ENCODE assay signal across 21 cellular contexts in genomic region chr9:86754581-86754980, GRCh38.
A peak's percentile ranks its signal among the peaks of the same experiment; 100 is the strongest.
DNase-seq lines count a peak whose midpoint lies in the region; ATAC-seq, FAIRE-seq and TF ChIP-seq lines count a peak whose summit lies in the region.
"Had no signal": no experiment of that assay in that cellular context is flagged by ENCODE, and none has a peak within 500 bp of the region (broad histone marks: within the 10 kb centered on the region; RNA-seq: fewer than 3 reads in every experiment).

No MANE protein-coding gene starts in this region.

- H3K9me2 ChIP-seq in SK-N-SH = no peaks in the 10 kb centered on the region

- H3K27me3 Mint-ChIP-seq in naive thymus-derived CD4-positive, alpha-beta T cell = peaks cover 0 to 36% (median 20%) of the 10 kb centered on the region in 5 donors

- H3K36me3 ChIP-seq in SK-N-SH (replicated peaks in 1 of 2; ENCODE audit: control insufficient read depth in 1 of 2, insufficient read depth in 2 of 2, low read length in 1 of 2) (no peaks in the 10 kb centered on the region), keratinocyte (ENCODE audit: control insufficient read depth in 2 of 2, extremely low read depth in 1 of 2, insufficient read depth in 2 of 2, low read length in 2 of 2) (no peaks in the 10 kb centered on the region)
- H3K36me3 ChIP-seq in naive thymus-derived CD4-positive, alpha-beta T cell (ENCODE audit: control insufficient read depth in 2 of 3, insufficient read depth in 3 of 3, low read length in 3 of 3) = no peaks in the 10 kb centered on the region

- no peaks in the 10 kb centered on the region for H3K4me1 Mint-ChIP-seq in naive thymus-derived CD4-positive, alpha-beta T cell
- H3K4me1 Mint-ChIP-seq: CD14-positive monocyte had no signal

- H3K27ac ChIP-seq in SK-N-SH (ENCODE audit: low read depth in 2 of 2, low read length in 1 of 2) (no peak overlapping the region), epithelial cell of prostate (no peak overlapping the region), keratinocyte (ENCODE audit: control insufficient read depth, insufficient read depth, low read length) (no peak overlapping the region)
- no peak overlapping the region for H3K27ac ChIP-seq in naive thymus-derived CD4-positive, alpha-beta T cell (ENCODE audit: low read depth, low read length)
- H3K27ac ChIP-seq: 22Rv1, HL-60 had no signal

- TF ChIP-seq RAD21 in SK-N-SH (IDR thresholded peaks at IDR 0.05; ENCODE audit: low read length) = no peak

- CTCF ChIA-PET in SK-N-SH (lab: Yijun Ruan, JAX) = interaction anchor here (1.4 kb wide), 1 partner anchor 10 kb away, joined by 4 read pairs; no protein-coding TSS in a partner anchor
- CTCF ChIA-PET in naive thymus-derived CD4-positive, alpha-beta T cell (lab: Charles Lee) = no interaction called here

- H3K9me3 Mint-ChIP-seq in naive thymus-derived CD4-positive, alpha-beta T cell = peaks cover 0 to 2% (median 0%) of the 10 kb centered on the region in 11 donors
- H3K9me3 Mint-ChIP-seq: CD8-positive, alpha-beta T cell; HFFc6 had no signal

- FAIRE-seq in keratinocyte (lab: Jason Lieb, UNC) (peak; percentile 93), GM12891 (lab: Jason Lieb, UNC) (no peak)
- FAIRE-seq: D721Med, G401.6, GM12892, H1 had no signal

- H4K20me1 ChIP-seq in SK-N-SH (ENCODE audit: insufficient read depth) (no peaks in the 10 kb centered on the region), keratinocyte (ENCODE audit: control insufficient read depth, extremely low read depth, insufficient read depth, low read length) (no peaks in the 10 kb centered on the region)

- POLR2A ChIA-PET in SK-N-SH (lab: Yijun Ruan, JAX) = no interaction called here
- POLR2A ChIA-PET in naive thymus-derived CD4-positive, alpha-beta T cell (lab: Charles Lee) = no interaction called here

- no peak overlapping the region for H2AFZ ChIP-seq in SK-N-SH (ENCODE audit: low read depth)
- H2AFZ ChIP-seq in keratinocyte (ENCODE audit: control insufficient read depth, low read length) = no peak overlapping the region

- TF ChIP-seq EP300 in SK-N-SH (IDR thresholded peaks at IDR 0.05; ENCODE audit: borderline replicate concordance in 1 of 2, low read depth in 1 of 2, low read length in 1 of 2) = no peak

- no peaks in the 10 kb centered on the region for H3K9me1 ChIP-seq in keratinocyte (ENCODE audit: control insufficient read depth, extremely low read depth, insufficient read depth, low read length)

- peaks cover under 1% of the 10 kb centered on the region for H3F3A ChIP-seq in SK-N-SH (replicated peaks; ENCODE audit: insufficient read depth)

- no peak for TF ChIP-seq POLR2A in GM12891 (IDR thresholded peaks at IDR 0.05; ENCODE audit: low read depth, low read length)

- no peaks in the 10 kb centered on the region for H3K36me3 Mint-ChIP-seq in naive thymus-derived CD4-positive, alpha-beta T cell
- H3K36me3 Mint-ChIP-seq: CD14-positive monocyte; CD8-positive, alpha-beta T cell had no signal

- ATAC-seq in SK-N-SH treated with all-trans-retinoic acid at 6 μM for 48 hours = peak; percentile 22; the same call in 1 of the 3 replicates
- ATAC-seq in naive thymus-derived CD4-positive, alpha-beta T cell = no peak
- ATAC-seq: CD8-positive, alpha-beta T cell had no signal

- no peak overlapping the region for H3K27ac Mint-ChIP-seq in naive thymus-derived CD4-positive, alpha-beta T cell
- H3K27ac Mint-ChIP-seq: CD14-positive monocyte; CD8-positive, alpha-beta T cell; HFFc6 had no signal

- intact Hi-C loops in naive thymus-derived CD4-positive, alpha-beta T cell (cut with micrococcal nuclease) = no loop called here

- H3K4me2 ChIP-seq in SK-N-SH (no peak overlapping the region), keratinocyte (ENCODE audit: control insufficient read depth, extremely low read depth, insufficient read depth, low read depth, low read length) (no peak overlapping the region)

- peaks cover 3 to 5% of the 10 kb centered on the region in 2 experiments; a peak in 3 of 4 replicates for H3K4me1 ChIP-seq in SK-N-SH (ENCODE audit: control insufficient read depth in 1 of 2, insufficient read depth in 2 of 2, low read depth in 1 of 2, low read length in 1 of 2)
- peaks cover 18% of the 10 kb centered on the region for H3K4me1 ChIP-seq in keratinocyte (ENCODE audit: control insufficient read depth, extremely low read depth, insufficient read depth, low read length)
- no peaks in the 10 kb centered on the region for H3K4me1 ChIP-seq in naive thymus-derived CD4-positive, alpha-beta T cell (ENCODE audit: control insufficient read depth in 2 of 2, insufficient read depth in 2 of 2, low read length in 2 of 2)

- H3K27me3 ChIP-seq in SK-N-SH (ENCODE audit: insufficient read depth) = no peaks in the 10 kb centered on the region
- H3K27me3 ChIP-seq in keratinocyte (ENCODE audit: control insufficient read depth, extremely low read depth, insufficient read depth, low read length) = no peaks in the 10 kb centered on the region
- H3K27me3 ChIP-seq in naive thymus-derived CD4-positive, alpha-beta T cell (ENCODE audit: control insufficient read depth in 2 of 2, insufficient read depth in 2 of 2, low read length in 2 of 2) = no peaks in the 10 kb centered on the region

- H3K4me3 ChIP-seq in SK-N-SH (ENCODE audit: low read depth in 2 of 2, low read length in 1 of 2) (no peak overlapping the region), keratinocyte (ENCODE audit: control insufficient read depth in 2 of 3, extremely low read depth in 1 of 3, insufficient read depth in 2 of 3, low read depth in 1 of 3, low read length in 3 of 3) (no peak overlapping the region)
- H3K4me3 ChIP-seq in naive thymus-derived CD4-positive, alpha-beta T cell (ENCODE audit: low read length) = no peak overlapping the region

- H3K79me2 ChIP-seq in SK-N-SH (ENCODE audit: insufficient read depth) = no peaks in the 10 kb centered on the region
- H3K79me2 ChIP-seq in keratinocyte (ENCODE audit: control insufficient read depth, insufficient read depth, low read length) = no peaks in the 10 kb centered on the region

- dilution Hi-C loops in keratinocyte (cut with MboI; ENCODE audit: extremely low pct_ligation_motif_present, low sequenced_read_pairs) = no loop called here

- no peak overlapping the region for H3K4me3 Mint-ChIP-seq in naive thymus-derived CD4-positive, alpha-beta T cell
- H3K4me3 Mint-ChIP-seq: CD14-positive monocyte; CD8-positive, alpha-beta T cell; HFFc6 had no signal

- H3K9me3 ChIP-seq in SK-N-SH (no peaks in the 10 kb centered on the region), keratinocyte (ENCODE audit: control insufficient read depth, low read depth, low read length) (no peaks in the 10 kb centered on the region)
- H3K9me3 ChIP-seq in naive thymus-derived CD4-positive, alpha-beta T cell (ENCODE audit: control insufficient read depth in 2 of 3, low read length in 3 of 3) = no peaks in the 10 kb centered on the region

- TF ChIP-seq CTCF in SK-N-SH (IDR thresholded peaks at IDR 0.05) (no peak), keratinocyte (optimal IDR thresholded peaks at IDR 0.05 in 1 of 3, IDR thresholded peaks at IDR 0.05 in 1 of 3, conservative IDR thresholded peaks at IDR 0.05 in 1 of 3; ENCODE audit: extremely low read depth in 1 of 3, insufficient read depth in 2 of 3, low read length in 3 of 3) (no peak)

- H3K9ac ChIP-seq in SK-N-SH (no peak overlapping the region), keratinocyte (ENCODE audit: control insufficient read depth, extremely low read depth, insufficient read depth, low read length) (no peak overlapping the region)

- 92% methylated on average over 1 of the region's 1 CpG for WGBS in SK-N-SH (ENCODE audit: low lambda C conversion rate)

- DNase-seq in SK-N-SH (no peak), epithelial cell of prostate (ENCODE audit: low read depth, low spot score) (peak; percentile 29), keratinocyte (ENCODE audit: low read depth, low spot score) (no peak), GM12891 (ENCODE audit: insufficient read length, low spot score) (no peak), NCI-H2171 treated with DMSO at 0.1 percent for 48 hours (lab: John Stamatoyannopoulos, UW) (no peak)
- no peak for DNase-seq in naive thymus-derived CD4-positive, alpha-beta T cell
- DNase-seq: CD8-positive, alpha-beta T cell; COR-L47; DMS153; DMS79 treated with DMSO at 0.1 percent for 48 hours; EL; HCEC 1CT; HFFc6 had no signal

TF ChIP-seq in SK-N-SH treated with all-trans-retinoic acid at 6 μM for 48 hours, 23 proteins besides CTCF, POLR2A, EP300 and RAD21 (continues in another document):
- TF ChIP-seq OSR1 (CRISPR knock-in tag; IDR thresholded peaks at IDR 0.05) = no peak

TF ChIP-seq in SK-N-SH, 30 proteins besides CTCF, POLR2A, EP300 and RAD21 (continues in another document):
- TF ChIP-seq TEAD4 (IDR thresholded peaks at IDR 0.05; ENCODE audit: borderline replicate concordance, insufficient read depth) = no peak
- TF ChIP-seq FOSL2 (IDR thresholded peaks at IDR 0.05; ENCODE audit: borderline replicate concordance, low read depth) = no peak
- TF ChIP-seq JUND (IDR thresholded peaks at IDR 0.05) = no peak
- TF ChIP-seq SIN3A (IDR thresholded peaks at IDR 0.05; ENCODE audit: borderline replicate concordance, low read depth, low read length) = no peak
- no peak for TF ChIP-seq EZH2phosphoT487 (IDR thresholded peaks at IDR 0.05; ENCODE audit: borderline replicate concordance, low read depth)
- no peak for TF ChIP-seq MXI1 (IDR thresholded peaks at IDR 0.05; ENCODE audit: low read depth, low read length)
- TF ChIP-seq RFX5 (IDR thresholded peaks at IDR 0.05; ENCODE audit: low read length) = no peak
- TF ChIP-seq GATA2 (CRISPR knock-in tag; IDR thresholded peaks at IDR 0.05) = no peak
- no peak for TF ChIP-seq GABPA (IDR thresholded peaks at IDR 0.05; ENCODE audit: low read depth)
- no peak for TF ChIP-seq CHD2 (IDR thresholded peaks at IDR 0.05; ENCODE audit: low read length, partially characterized antibody)
- no peak for TF ChIP-seq YY1 (IDR thresholded peaks at IDR 0.05; ENCODE audit: low read depth)

TF ChIP-seq in GM12891, 5 proteins besides CTCF, POLR2A, EP300 and RAD21:
- no peak for TF ChIP-seq PAX5 (IDR thresholded peaks at IDR 0.05; ENCODE audit: insufficient read depth, low read length, severe bottlenecking)
